Comparison of ENCODE assay signal across 8 cellular contexts in genomic region chr1:43207229-43207853, GRCh38. TPM values are rescaled to one million over a fixed set of nuclear protein-coding genes. Genes with fewer than 3 reads are reported as not detected.
DNase-seq lines count a peak whose midpoint lies in the region; FAIRE-seq and TF ChIP-seq lines count a peak whose summit lies in the region.
"Had no signal": no experiment of that assay in that cellular context is flagged by ENCODE, and none has a peak within 500 bp of the region (broad histone marks: within the 10 kb centered on the region; RNA-seq: fewer than 3 reads in every experiment).

No MANE protein-coding gene starts in this region.

- peaks cover 57% of the 10 kb centered on the region for H3K4me1 Mint-ChIP-seq in HFFc6 (ENCODE audit: low read depth)

- peak overlapping the region; percentile 97 for H3K27ac Mint-ChIP-seq in HFFc6

- H3K9me3 ChIP-seq in iPS DF 6.9 (ENCODE audit: control insufficient read depth, insufficient read depth, low read length) (no peaks in the 10 kb centered on the region), skeletal muscle tissue (ENCODE audit: control insufficient read depth in 3 of 3, low read length in 3 of 3) (no peaks in the 10 kb centered on the region), OCI-LY7 (ENCODE audit: low read length) (no peaks in the 10 kb centered on the region)

- H3K4me2 ChIP-seq in OCI-LY7 (ENCODE audit: low read length), result no peak overlapping the region

- peak overlapping the region; percentile 76 for H3K4me3 Mint-ChIP-seq in HFFc6

- no peaks in the 10 kb centered on the region; the same call in 1 of the 2 replicates for H3K9me3 Mint-ChIP-seq in HFFc6

- BruUV-seq in OCI-LY7 (replicated peaks; lab: Mats Ljungman, UMichigan), result no TSS peak

- intact Hi-C loops in OCI-LY7 (cut with micrococcal nuclease; ENCODE audit: unreplicated experiment), result no loop called here

- H3K27me3 Mint-ChIP-seq in HFFc6 (ENCODE audit: insufficient read depth), result no peaks in the 10 kb centered on the region

- H3K27me3 ChIP-seq in iPS DF 6.9 (ENCODE audit: control insufficient read depth, insufficient read depth, low read length), result no peaks in the 10 kb centered on the region
- H3K27me3 ChIP-seq in skeletal muscle tissue (ENCODE audit: control insufficient read depth in 3 of 3, insufficient read depth in 3 of 3, low read length in 3 of 3), result peaks cover 0 to 4% (median 0%) of the 10 kb centered on the region in 3 donors

- H3K4me3 ChIP-seq in iPS DF 6.9 (ENCODE audit: low read length), result no peak overlapping the region
- H3K4me3 ChIP-seq in skeletal muscle tissue (ENCODE audit: low read length in 3 of 3), result no peak overlapping the region
- H3K4me3 ChIP-seq in OCI-LY7 (ENCODE audit: low read depth, low read length, poor library complexity, severe bottlenecking), result no peak overlapping the region

- FAIRE-seq in GM19239 (lab: Jason Lieb, UNC), result no peak

- H3K36me3 Mint-ChIP-seq in HFFc6 (ENCODE audit: low read depth), result peaks cover 19% of the 10 kb centered on the region

- no peak overlapping the region for H3K9ac ChIP-seq in skeletal muscle tissue (ENCODE audit: low read depth in 1 of 3, low read length in 3 of 3)

- H3K4me1 ChIP-seq in iPS DF 6.9 (ENCODE audit: control insufficient read depth, insufficient read depth, low read length) (peaks cover 12% of the 10 kb centered on the region), skeletal muscle tissue (ENCODE audit: control insufficient read depth in 3 of 3, insufficient read depth in 3 of 3, low read length in 3 of 3) (peaks cover 9 to 19% (median 10%) of the 10 kb centered on the region in 3 donors), OCI-LY7 (ENCODE audit: insufficient read depth, low read length, poor library complexity, severe bottlenecking) (no peaks in the 10 kb centered on the region)

- POLR2A ChIA-PET in OCI-LY7 (lab: Charles Lee), result no interaction called here

- H4K20me1 ChIP-seq in OCI-LY7 (ENCODE audit: insufficient read depth, low read length), result no peaks in the 10 kb centered on the region

- no peak for TF ChIP-seq CTCF in HFFc6 (IDR thresholded peaks at IDR 0.05)
- TF ChIP-seq CTCF in OCI-LY7 (conservative IDR thresholded peaks at IDR 0.05; ENCODE audit: low read length), result no peak

- DNase-seq in HFFc6, result peak; percentile 77
- DNase-seq in amniotic stem cell (lab: John Stamatoyannopoulos, UW), result peak; percentile 75
- no peak for DNase-seq in iPS DF 6.9 (ENCODE audit: low read depth, low spot score)
- no peak for DNase-seq in OCI-LY7 (ENCODE audit: low spot score)
- no peak for DNase-seq in GM19239 (ENCODE audit: insufficient read length, low spot score)
- DNase-seq in NCI-H1417 (lab: John Stamatoyannopoulos, UW), result no peak
- DNase-seq: NCI-H1417 treated with DMSO at 0.1 percent for 48 hours had no signal

- H3K9me2 ChIP-seq in OCI-LY7 (ENCODE audit: insufficient read depth, low read length), result no peaks in the 10 kb centered on the region

- no peaks in the 10 kb centered on the region for H3K79me2 ChIP-seq in OCI-LY7 (ENCODE audit: insufficient read depth, low read depth, low read length)

- H3K27ac ChIP-seq in iPS DF 6.9 (ENCODE audit: low read length) (peak overlapping the region; percentile 21), skeletal muscle tissue (ENCODE audit: low read depth, low read length) (peak overlapping the region; percentile 51), OCI-LY7 (ENCODE audit: low read depth, low read length, poor library complexity, severe bottlenecking) (no peak overlapping the region)

- WGBS in iPS DF 6.9 (ENCODE audit: insufficient coverage, insufficient read length), result no CpG with 5 or more reads among the region's 12 CpGs

- no peak overlapping the region for H2AFZ ChIP-seq in OCI-LY7 (ENCODE audit: low read length)

- CTCF ChIA-PET in OCI-LY7 (lab: Charles Lee; ENCODE audit: unreplicated experiment), result interaction anchor here (0.5 kb wide), 1 partner anchor 175 kb away, joined by 6 read pairs; no protein-coding TSS in a partner anchor

- H3K36me3 ChIP-seq in iPS DF 6.9 (ENCODE audit: control insufficient read depth, insufficient read depth, low read length), result no peaks in the 10 kb centered on the region
- H3K36me3 ChIP-seq in skeletal muscle tissue (ENCODE audit: control insufficient read depth in 3 of 3, insufficient read depth in 3 of 3, low read length in 3 of 3), result no peaks in the 10 kb centered on the region
- H3K36me3 ChIP-seq in OCI-LY7 (ENCODE audit: insufficient read depth, low read length), result no peaks in the 10 kb centered on the region

RNA-seq across cellular contexts. Expression of gene CFAP57, which starts 35.2 kb away (rescaled TPM):
- under 1 TPM; 0.14 to 0.75 (median 0.19) TPM for total RNA-seq in HFFc6 (2021; fragmentation: NEBNext Ultra II Directional; extraction: Animal tissue kit (Norgen Biotek cat#: 25700))
- 0.52 TPM for total RNA-seq in skeletal muscle tissue
- total RNA-seq in OCI-LY7 (2014; rRNA removed; shearing (Covaris generic)), result 0.05 TPM in 1 of 2 replicates, not detected in the other
- 0.17 and 0.26 TPM in 2 replicates for total RNA-seq in OCI-LY7 (2022)

RNA-seq across cellular contexts. Expression of gene EBNA1BP2, which starts 35.3 kb away (rescaled TPM):
- 100 to 1,000 TPM; 107 to 146 (median 134) TPM for total RNA-seq in HFFc6 (2021; fragmentation: NEBNext Ultra II Directional; extraction: Animal tissue kit (Norgen Biotek cat#: 25700))
- total RNA-seq in skeletal muscle tissue (19.3 TPM), OCI-LY7 (2022) (48.4 and 63.0 TPM in 2 replicates)
- 65.4 and 105 TPM in 2 replicates for total RNA-seq in OCI-LY7 (2014; rRNA removed; shearing (Covaris generic))

Comparison
In these comparisons a context has a peak if more than half of its experiments do, and no peak if none do; other contexts are left out.
1. DNase-seq: peak in HFFc6 (single experiment) and amniotic stem cell (single experiment); none in iPS DF 6.9 (single experiment), OCI-LY7 (single experiment), GM19239 (single experiment) and NCI-H1417 (0 of 3).